18 cellular contexts compared by ENCODE assay signal in genomic region chr5:4199036-4199435, GRCh38.
"Had no signal": no experiment of that assay in that cellular context is flagged by ENCODE, and none has a peak within 500 bp of the region (broad histone marks: within the 10 kb centered on the region; RNA-seq: fewer than 3 reads in every experiment).

No MANE protein-coding gene starts in this region.

- H3K9me3 ChIP-seq: gastrocnemius medialis, neutrophil, psoas muscle, right lobe of liver, stomach, thoracic aorta, transverse colon had no signal

- H3K27ac Mint-ChIP-seq: naive thymus-derived CD4-positive, alpha-beta T cell; nephron progenitor cell; stimulated activated naive B cell treated with anti-CD40 and anti-IgM and Interleukin-4, amounts not matched to agents 10 μg/mL and 1 μg/mL and 100 μg/mL, for 72 hours had no signal

- ATAC-seq: esophagus mucosa; gastrocnemius medialis; left colon; naive thymus-derived CD4-positive, alpha-beta T cell; psoas muscle; right lobe of liver; stimulated activated naive B cell treated with anti-CD40 and anti-IgM and Interleukin-4, amounts not matched to agents 10 μg/mL and 1 μg/mL and 100 μg/mL, for 72 hours had no signal

- H3K36me3 ChIP-seq: gastrocnemius medialis, neutrophil, right lobe of liver, stomach, thoracic aorta, transverse colon had no signal

- H3K36me3 Mint-ChIP-seq: naive thymus-derived CD4-positive, alpha-beta T cell; stimulated activated naive B cell treated with anti-CD40 and anti-IgM and Interleukin-4, amounts not matched to agents 10 μg/mL and 1 μg/mL and 100 μg/mL, for 72 hours had no signal

- H3K9me3 Mint-ChIP-seq: nephron progenitor cell; stimulated activated naive B cell treated with anti-CD40 and anti-IgM and Interleukin-4, amounts not matched to agents 10 μg/mL and 1 μg/mL and 100 μg/mL, for 72 hours had no signal

- H3K4me3 ChIP-seq: dorsolateral prefrontal cortex, gastrocnemius medialis, psoas muscle, right lobe of liver, stomach, thoracic aorta, transverse colon had no signal

- H3K4me1 ChIP-seq: gastrocnemius medialis, psoas muscle, right lobe of liver, stomach, transverse colon had no signal

- H3K27me3 ChIP-seq: dorsolateral prefrontal cortex, gastrocnemius medialis, neutrophil, right lobe of liver, stomach, transverse colon had no signal

- H3K4me1 Mint-ChIP-seq: stimulated activated naive B cell treated with anti-CD40 and anti-IgM and Interleukin-4, amounts not matched to agents 10 μg/mL and 1 μg/mL and 100 μg/mL, for 72 hours had no signal

- H3K4me3 Mint-ChIP-seq: naive thymus-derived CD4-positive, alpha-beta T cell; nephron progenitor cell; stimulated activated naive B cell treated with anti-CD40 and anti-IgM and Interleukin-4, amounts not matched to agents 10 μg/mL and 1 μg/mL and 100 μg/mL, for 72 hours had no signal

- H3K27me3 Mint-ChIP-seq: naive thymus-derived CD4-positive, alpha-beta T cell; stimulated activated naive B cell treated with anti-CD40 and anti-IgM and Interleukin-4, amounts not matched to agents 10 μg/mL and 1 μg/mL and 100 μg/mL, for 72 hours had no signal

- H3K27ac ChIP-seq: dorsolateral prefrontal cortex, gastrocnemius medialis, neutrophil, psoas muscle, right lobe of liver, stomach, thoracic aorta, transverse colon had no signal

- DNase-seq: cortex of kidney; dorsolateral prefrontal cortex; effector CD8-positive, alpha-beta T cell; gastrocnemius medialis; left colon; naive thymus-derived CD4-positive, alpha-beta T cell; nephron progenitor cell; psoas muscle; retina; right lobe of liver; stimulated activated CD4-positive, alpha-beta T cell treated with anti-CD3 and anti-CD28 coated beads, Interleukin-4, amount 100 ng/mL, for 1 hour; stimulated activated naive B cell treated with anti-CD40 and anti-IgM and Interleukin-4, amounts not matched to agents 10 μg/mL and 1 μg/mL and 100 μg/mL, for 72 hours; stomach; substantia nigra; transverse colon had no signal
